ENCODE assay signal across 8 cellular contexts in genomic region chr2:181678033-181678586, GRCh38. TPM values are rescaled to one million over a fixed set of nuclear protein-coding genes. Genes with fewer than 3 reads are reported as not detected.
DNase-seq lines count a peak whose midpoint lies in the region; ATAC-seq and TF ChIP-seq lines count a peak whose summit lies in the region.

No MANE protein-coding gene starts in this region.

- H3K4me3 Mint-ChIP-seq in IgD-negative memory B cell = peak overlapping the region; percentile 37 to 70 (median 38)
- no peak overlapping the region for H3K4me3 Mint-ChIP-seq in osteocyte (ENCODE audit: unreplicated experiment)

- peaks cover 0 to 12% (median 0%) of the 10 kb centered on the region in 3 donors for H3K9me3 Mint-ChIP-seq in IgD-negative memory B cell
- peaks cover 4% of the 10 kb centered on the region for H3K9me3 Mint-ChIP-seq in osteocyte (ENCODE audit: unreplicated experiment)

- DNase-seq in GM03348 (ENCODE audit: low spot score) (peak; percentile 72), activated T-cell treated with anti-CD3 and anti-CD28 coated beads for 4 hours (peak; percentile 21), fibroblast of peridontal ligament (ENCODE audit: extremely low read depth) (peak; percentile 79), osteocyte (ENCODE audit: extremely low spot score, unreplicated experiment) (peak; percentile 90), NCI-H2029 treated with DMSO at 0.1 percent for 48 hours (lab: John Stamatoyannopoulos, UW) (no peak)

- H3K27me3 Mint-ChIP-seq in IgD-negative memory B cell = peaks cover 51% of the 10 kb centered on the region
- peaks cover 85% of the 10 kb centered on the region for H3K27me3 Mint-ChIP-seq in osteocyte (ENCODE audit: unreplicated experiment)

- peaks cover 2% of the 10 kb centered on the region for H3K36me3 Mint-ChIP-seq in IgD-negative memory B cell
- H3K36me3 Mint-ChIP-seq in osteocyte (ENCODE audit: unreplicated experiment) = no peaks in the 10 kb centered on the region

- H3K4me1 Mint-ChIP-seq in IgD-negative memory B cell = peaks cover 20 to 46% (median 30%) of the 10 kb centered on the region in 3 donors
- peaks cover 30% of the 10 kb centered on the region for H3K4me1 Mint-ChIP-seq in osteocyte (ENCODE audit: unreplicated experiment)

- peak overlapping the region; percentile 78 to 95 (median 86) for H3K27ac Mint-ChIP-seq in IgD-negative memory B cell
- no peak overlapping the region for H3K27ac Mint-ChIP-seq in osteocyte (ENCODE audit: unreplicated experiment)

- no peak for ATAC-seq in HG03439 (IDR thresholded peaks at IDR 0.05; ENCODE audit: unreplicated experiment)
- no peak for ATAC-seq in GM19351 (IDR thresholded peaks at IDR 0.05; ENCODE audit: unreplicated experiment)

- no peak for TF ChIP-seq CTCF in osteocyte (IDR thresholded peaks at IDR 0.05)

RNA-seq across cellular contexts. Expression of gene NEUROD1, which starts 2.2 kb away (rescaled TPM):
- polyA plus RNA-seq in IgD-negative memory B cell = not detected
- total RNA-seq in osteocyte = not detected in 2 replicates

RNA-seq across cellular contexts. Expression of gene CERKL, which starts 21.2 kb away (rescaled TPM):
- 13.0 TPM for polyA plus RNA-seq in IgD-negative memory B cell
- not detected in 2 replicates for total RNA-seq in osteocyte
